In the genomic region with DNA sequence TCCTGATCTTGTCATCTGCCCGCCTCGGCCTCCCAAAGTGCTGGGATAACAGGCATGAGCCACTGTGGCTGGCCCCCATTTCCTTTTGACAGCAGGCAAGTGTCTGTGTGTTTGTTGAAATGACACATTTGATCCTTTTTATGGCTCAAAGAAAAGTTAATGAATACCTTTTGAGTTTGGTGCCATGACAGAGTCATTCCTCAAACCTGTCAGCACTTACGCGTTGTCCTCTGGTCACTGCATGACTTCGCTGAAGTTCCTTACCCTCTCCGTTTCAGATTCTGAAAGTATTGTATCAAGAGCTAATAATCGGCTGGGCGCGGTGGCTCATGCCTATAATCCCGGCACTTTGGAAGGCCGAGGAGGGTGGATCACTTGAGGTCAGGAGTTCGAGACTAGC, we compare ENCODE assay signal across 22 cellular contexts. TPM values are rescaled to one million over a fixed set of nuclear protein-coding genes. Genes with fewer than 3 reads are reported as not detected.
DNase-seq lines count a peak whose midpoint lies in the region; ATAC-seq and TF ChIP-seq lines count a peak whose summit lies in the region.
"Had no signal": no experiment of that assay in that cellular context is flagged by ENCODE, and none has a peak within 500 bp of the region (broad histone marks: within the 10 kb centered on the region; RNA-seq: fewer than 3 reads in every experiment).

No MANE protein-coding gene starts in this region.

- no peaks in the 10 kb centered on the region for H3K79me2 ChIP-seq in hepatocyte

- no peaks in the 10 kb centered on the region for H3K4me1 Mint-ChIP-seq in memory B cell
- H3K4me1 Mint-ChIP-seq: B cell had no signal

- 90% methylated on average over 12 of the region's 12 CpGs for WGBS in hepatocyte (ENCODE audit: low lambda C conversion rate, missing lambda C conversion rate)

- no peaks in the 10 kb centered on the region for H3K4me1 ChIP-seq in hepatocyte (ENCODE audit: insufficient read depth)
- H3K4me1 ChIP-seq: BLaER1, HAP-1 had no signal

- H4K20me1 ChIP-seq in hepatocyte (ENCODE audit: insufficient read depth, poor library complexity, severe bottlenecking): no peaks in the 10 kb centered on the region
- H4K20me1 ChIP-seq: BLaER1 had no signal

- TF ChIP-seq CTCF in hepatocyte (IDR thresholded peaks at IDR 0.05; ENCODE audit: poor library complexity): no peak

- H3K27ac ChIP-seq in hepatocyte: peak overlapping the region; percentile 34
- H3K27ac ChIP-seq: BLaER1, C4-2B had no signal

- no peaks in the 10 kb centered on the region for H3K27me3 Mint-ChIP-seq in memory B cell
- H3K27me3 Mint-ChIP-seq: B cell; CD4-positive, CD25-positive, alpha-beta regulatory T cell had no signal

- H3K4me3 Mint-ChIP-seq in memory B cell: no peak overlapping the region
- H3K4me3 Mint-ChIP-seq: B cell; CD4-positive, CD25-positive, alpha-beta regulatory T cell; CD8-positive, alpha-beta T cell; HFFc6 had no signal

- peak overlapping the region; percentile 50 for H3K27ac Mint-ChIP-seq in memory B cell
- H3K27ac Mint-ChIP-seq: B cell; CD4-positive, CD25-positive, alpha-beta regulatory T cell; HFFc6 had no signal

- H3K9me3 ChIP-seq in hepatocyte (ENCODE audit: low read depth): no peaks in the 10 kb centered on the region
- H3K9me3 ChIP-seq: HAP-1 had no signal

- H3K4me3 ChIP-seq in hepatocyte: no peak overlapping the region
- H3K4me3 ChIP-seq: BLaER1, GM12878, HAP-1 had no signal

- ATAC-seq in memory B cell (ENCODE audit: low read depth) (no peak), GM18867 (IDR thresholded peaks at IDR 0.05; ENCODE audit: unreplicated experiment) (no peak)
- ATAC-seq: CD8-positive, alpha-beta T cell; GM12878 had no signal

- no peak overlapping the region for H3K4me2 ChIP-seq in hepatocyte
- H3K4me2 ChIP-seq: BLaER1 had no signal

- H3K9me2 ChIP-seq in hepatocyte (replicated peaks; ENCODE audit: insufficient read depth): no peaks in the 10 kb centered on the region

- in situ Hi-C loops in ACHN (cut with HindIII; ENCODE audit: low pct_ligation_motif_present, low pct_unique_long_range_greater_than_20kb, low sequenced_read_pairs) (no loop called here), Caki2 (cut with HindIII; ENCODE audit: low pct_unique_long_range_greater_than_20kb, low sequenced_read_pairs) (no loop called here)

- peaks cover 5% of the 10 kb centered on the region for H3K9me3 Mint-ChIP-seq in memory B cell

- H3K36me3 Mint-ChIP-seq in memory B cell: peaks cover 42% of the 10 kb centered on the region

- peaks cover 14% of the 10 kb centered on the region for H3K36me3 ChIP-seq in hepatocyte (replicated peaks; ENCODE audit: insufficient read depth, low read depth)

- DNase-seq in ACHN: peak; percentile 70
- DNase-seq in Caki2 (ENCODE audit: low read depth): peak; percentile 78
- peak; percentile 22 for DNase-seq in hepatocyte (ENCODE audit: low spot score)
- DNase-seq in memory B cell (ENCODE audit: low spot score in 2 of 2): no peak
- DNase-seq in SKM-1 (lab: John Stamatoyannopoulos, UW; ENCODE audit: unreplicated experiment): no peak
- no peak for DNase-seq in NCI-H510A treated with DMSO at 0.1 percent for 48 hours (lab: John Stamatoyannopoulos, UW)
- DNase-seq in stimulated activated CD4-positive, alpha-beta T cell treated with anti-CD3 and anti-CD28 coated beads, Interleukin-2, amount 100 ng/mL, for 24 hours: no peak
- DNase-seq: Caco-2; CD4-positive, CD25-positive, alpha-beta regulatory T cell; CD8-positive, alpha-beta T cell; DMS 273 treated with DMSO at 0.1 percent for 48 hours; DMS79; EL; GDM1; GOT3; HFFc6 had no signal

- no peak overlapping the region for H2AFZ ChIP-seq in hepatocyte

- no peaks in the 10 kb centered on the region for H3K27me3 ChIP-seq in hepatocyte
- H3K27me3 ChIP-seq: BLaER1 had no signal

RNA-seq across cellular contexts. Expression of a gene that starts 32.4 kb away (rescaled TPM):
- 17.0 and 43.6 TPM in 2 replicates for total RNA-seq in Caki2 (2014; rRNA removed; shearing (Covaris generic); ENCODE audit: low replicate concordance)
- total RNA-seq in hepatocyte: 34.0 and 62.9 TPM in 2 replicates
- polyA plus RNA-seq in hepatocyte: 49.5 and 69.9 TPM in 2 replicates

RNA-seq across cellular contexts. Expression of a gene that starts 52.2 kb away (rescaled TPM):
- 114 and 139 TPM in 2 replicates for total RNA-seq in Caki2 (2014; rRNA removed; shearing (Covaris generic); ENCODE audit: low replicate concordance)
- total RNA-seq in hepatocyte: 114 and 118 TPM in 2 replicates
- 122 and 140 TPM in 2 replicates for polyA plus RNA-seq in hepatocyte

Comparison
In these comparisons a context has a peak if more than half of its experiments do, and no peak if none do; other contexts are left out.
1. DNase-seq: peak in ACHN (single experiment), Caki2 (single experiment) and hepatocyte (single experiment); none in memory B cell (0 of 2), SKM-1 (single experiment), NCI-H510A treated with DMSO at 0.1 percent for 48 hours (single experiment) and stimulated activated CD4-positive, alpha-beta T cell treated with anti-CD3 and anti-CD28 coated beads, Interleukin-2, amount 100 ng/mL, for 24 hours (0 of 2).